Comparison of ENCODE assay signal across 8 cellular contexts in the genomic region with DNA sequence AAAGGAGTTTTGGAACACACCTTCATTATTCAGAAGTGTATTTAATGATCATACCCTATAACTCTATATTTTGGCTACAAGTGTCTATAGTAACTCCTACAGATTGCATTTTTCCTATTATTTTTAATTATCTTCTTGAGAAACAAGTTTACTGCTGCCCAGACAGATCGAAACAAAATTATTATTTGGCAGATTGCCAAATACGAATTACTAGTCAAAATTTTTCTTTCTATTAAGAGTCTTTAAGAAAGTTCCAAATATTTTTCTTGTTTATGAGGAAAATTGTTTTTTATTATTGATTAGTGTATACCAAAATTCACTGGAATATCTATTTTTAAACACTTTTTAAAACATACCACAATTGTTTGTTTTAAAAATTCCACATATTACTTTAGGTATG.
"Had no signal": no experiment of that assay in that cellular context is flagged by ENCODE, and none has a peak within 500 bp of the region (broad histone marks: within the 10 kb centered on the region; RNA-seq: fewer than 3 reads in every experiment).

No MANE protein-coding gene starts in this region.

- DNase-seq: H9, HCEC 1CT, HFFc6, IMR-90, KBM-7 had no signal

- FAIRE-seq: H1 had no signal

- H3K4me2 ChIP-seq: GM23338 had no signal

- H2AFZ ChIP-seq: GM23338 had no signal

- H3K27ac ChIP-seq: HL-60 had no signal

- H3K4me3 ChIP-seq: GM23338 had no signal
